ENCODE assay signal across 2 cellular contexts in the genomic region with DNA sequence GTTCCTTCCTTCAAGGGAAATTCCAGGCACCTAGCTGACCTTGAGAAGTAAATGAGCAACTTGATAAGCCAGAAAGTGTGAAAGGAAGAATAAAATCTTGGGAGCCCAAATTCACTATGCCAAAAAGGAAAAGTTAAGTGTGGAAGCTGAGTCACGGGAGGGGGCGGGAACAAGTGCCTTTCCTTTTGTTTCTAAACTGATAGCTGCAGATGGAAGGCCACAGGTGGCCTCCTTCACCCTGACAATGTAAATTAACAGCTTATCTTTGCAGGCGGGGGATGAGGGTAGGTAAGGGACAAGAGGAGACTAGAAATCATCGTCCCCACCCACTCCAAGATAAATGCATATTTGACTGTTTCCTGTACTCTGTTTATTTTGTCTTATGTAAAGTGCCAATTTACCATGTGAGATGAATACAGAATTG.
TF ChIP-seq lines count a peak whose summit lies in the region.

No MANE protein-coding gene starts in this region.

TF ChIP-seq in IMR-90, 13 proteins besides CTCF, POLR2A, EP300 and RAD21:
- TF ChIP-seq CEBPB (IDR thresholded peaks at IDR 0.05; ENCODE audit: low read depth, low read length): no peak
- no peak for TF ChIP-seq FOS (IDR thresholded peaks at IDR 0.05; ENCODE audit: low read depth, low read length)
- no peak for TF ChIP-seq BHLHE40 (IDR thresholded peaks at IDR 0.05; ENCODE audit: low read depth, low read length)
- TF ChIP-seq SMC3 (IDR thresholded peaks at IDR 0.05; ENCODE audit: low read depth, low read length): no peak
- TF ChIP-seq MXI1 (IDR thresholded peaks at IDR 0.05; ENCODE audit: borderline replicate concordance, low read depth, low read length): no peak
- TF ChIP-seq NFE2L2 (IDR thresholded peaks at IDR 0.05; ENCODE audit: low read depth, low read length): no peak
- TF ChIP-seq, protein P1, sequence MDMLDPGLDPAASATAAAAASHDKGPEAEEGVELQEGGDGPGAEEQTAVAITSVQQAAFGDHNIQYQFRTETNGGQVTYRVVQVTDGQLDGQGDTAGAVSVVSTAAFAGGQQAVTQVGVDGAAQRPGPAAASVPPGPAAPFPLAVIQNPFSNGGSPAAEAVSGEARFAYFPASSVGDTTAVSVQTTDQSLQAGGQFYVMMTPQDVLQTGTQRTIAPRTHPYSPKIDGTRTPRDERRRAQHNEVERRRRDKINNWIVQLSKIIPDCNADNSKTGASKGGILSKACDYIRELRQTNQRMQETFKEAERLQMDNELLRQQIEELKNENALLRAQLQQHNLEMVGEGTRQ (IDR thresholded peaks at IDR 0.05; ENCODE audit: low read depth, low read length): no peak
- TF ChIP-seq CHD1 (IDR thresholded peaks at IDR 0.05; ENCODE audit: low read depth, low read length): no peak
- TF ChIP-seq RFX5 (IDR thresholded peaks at IDR 0.05; ENCODE audit: low read depth, low read length): no peak
- TF ChIP-seq MAZ (IDR thresholded peaks at IDR 0.05; ENCODE audit: borderline replicate concordance, low read depth, low read length): no peak
- no peak for TF ChIP-seq MAFK (IDR thresholded peaks at IDR 0.05; ENCODE audit: low read depth, low read length)
- TF ChIP-seq RCOR1 (IDR thresholded peaks at IDR 0.05; ENCODE audit: insufficient replicate concordance, low read length): no peak
- TF ChIP-seq, protein P2, sequence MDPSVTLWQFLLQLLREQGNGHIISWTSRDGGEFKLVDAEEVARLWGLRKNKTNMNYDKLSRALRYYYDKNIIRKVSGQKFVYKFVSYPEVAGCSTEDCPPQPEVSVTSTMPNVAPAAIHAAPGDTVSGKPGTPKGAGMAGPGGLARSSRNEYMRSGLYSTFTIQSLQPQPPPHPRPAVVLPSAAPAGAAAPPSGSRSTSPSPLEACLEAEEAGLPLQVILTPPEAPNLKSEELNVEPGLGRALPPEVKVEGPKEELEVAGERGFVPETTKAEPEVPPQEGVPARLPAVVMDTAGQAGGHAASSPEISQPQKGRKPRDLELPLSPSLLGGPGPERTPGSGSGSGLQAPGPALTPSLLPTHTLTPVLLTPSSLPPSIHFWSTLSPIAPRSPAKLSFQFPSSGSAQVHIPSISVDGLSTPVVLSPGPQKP (IDR thresholded peaks at IDR 0.05; ENCODE audit: borderline replicate concordance, low read depth, low read length): no peak

TF ChIP-seq in WTC11, 78 proteins besides CTCF, POLR2A, EP300 and RAD21:
- TF ChIP-seq SMAD3 (CRISPR knock-in tag; IDR thresholded peaks at IDR 0.05; ENCODE audit: borderline replicate concordance): no peak
- peak; percentile 77; the same call in 1 of the 2 replicates for TF ChIP-seq FOXK1 (CRISPR knock-in tag; IDR thresholded peaks at IDR 0.05)
- TF ChIP-seq, protein P3, sequence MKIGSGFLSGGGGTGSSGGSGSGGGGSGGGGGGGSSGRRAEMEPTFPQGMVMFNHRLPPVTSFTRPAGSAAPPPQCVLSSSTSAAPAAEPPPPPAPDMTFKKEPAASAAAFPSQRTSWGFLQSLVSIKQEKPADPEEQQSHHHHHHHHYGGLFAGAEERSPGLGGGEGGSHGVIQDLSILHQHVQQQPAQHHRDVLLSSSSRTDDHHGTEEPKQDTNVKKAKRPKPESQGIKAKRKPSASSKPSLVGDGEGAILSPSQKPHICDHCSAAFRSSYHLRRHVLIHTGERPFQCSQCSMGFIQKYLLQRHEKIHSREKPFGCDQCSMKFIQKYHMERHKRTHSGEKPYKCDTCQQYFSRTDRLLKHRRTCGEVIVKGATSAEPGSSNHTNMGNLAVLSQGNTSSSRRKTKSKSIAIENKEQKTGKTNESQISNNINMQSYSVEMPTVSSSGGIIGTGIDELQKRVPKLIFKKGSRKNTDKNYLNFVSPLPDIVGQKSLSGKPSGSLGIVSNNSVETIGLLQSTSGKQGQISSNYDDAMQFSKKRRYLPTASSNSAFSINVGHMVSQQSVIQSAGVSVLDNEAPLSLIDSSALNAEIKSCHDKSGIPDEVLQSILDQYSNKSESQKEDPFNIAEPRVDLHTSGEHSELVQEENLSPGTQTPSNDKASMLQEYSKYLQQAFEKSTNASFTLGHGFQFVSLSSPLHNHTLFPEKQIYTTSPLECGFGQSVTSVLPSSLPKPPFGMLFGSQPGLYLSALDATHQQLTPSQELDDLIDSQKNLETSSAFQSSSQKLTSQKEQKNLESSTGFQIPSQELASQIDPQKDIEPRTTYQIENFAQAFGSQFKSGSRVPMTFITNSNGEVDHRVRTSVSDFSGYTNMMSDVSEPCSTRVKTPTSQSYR (CRISPR knock-in tag; IDR thresholded peaks at IDR 0.05): peak; percentile 62; the same call in 1 of the 2 replicates
- TF ChIP-seq, protein P4, sequence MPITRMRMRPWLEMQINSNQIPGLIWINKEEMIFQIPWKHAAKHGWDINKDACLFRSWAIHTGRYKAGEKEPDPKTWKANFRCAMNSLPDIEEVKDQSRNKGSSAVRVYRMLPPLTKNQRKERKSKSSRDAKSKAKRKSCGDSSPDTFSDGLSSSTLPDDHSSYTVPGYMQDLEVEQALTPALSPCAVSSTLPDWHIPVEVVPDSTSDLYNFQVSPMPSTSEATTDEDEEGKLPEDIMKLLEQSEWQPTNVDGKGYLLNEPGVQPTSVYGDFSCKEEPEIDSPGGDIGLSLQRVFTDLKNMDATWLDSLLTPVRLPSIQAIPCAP (CRISPR knock-in tag; IDR thresholded peaks at IDR 0.05): no peak
- TF ChIP-seq ESRRA (CRISPR knock-in tag; IDR thresholded peaks at IDR 0.05; ENCODE audit: borderline replicate concordance): no peak
- TF ChIP-seq, protein P5, sequence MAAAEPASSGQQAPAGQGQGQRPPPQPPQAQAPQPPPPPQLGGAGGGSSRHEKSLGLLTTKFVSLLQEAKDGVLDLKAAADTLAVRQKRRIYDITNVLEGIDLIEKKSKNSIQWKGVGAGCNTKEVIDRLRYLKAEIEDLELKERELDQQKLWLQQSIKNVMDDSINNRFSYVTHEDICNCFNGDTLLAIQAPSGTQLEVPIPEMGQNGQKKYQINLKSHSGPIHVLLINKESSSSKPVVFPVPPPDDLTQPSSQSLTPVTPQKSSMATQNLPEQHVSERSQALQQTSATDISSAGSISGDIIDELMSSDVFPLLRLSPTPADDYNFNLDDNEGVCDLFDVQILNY (CRISPR knock-in tag; IDR thresholded peaks at IDR 0.05): 0 out of 2 replicates have a peak, but pooled peaks have one; percentile 39
- TF ChIP-seq, protein P6, sequence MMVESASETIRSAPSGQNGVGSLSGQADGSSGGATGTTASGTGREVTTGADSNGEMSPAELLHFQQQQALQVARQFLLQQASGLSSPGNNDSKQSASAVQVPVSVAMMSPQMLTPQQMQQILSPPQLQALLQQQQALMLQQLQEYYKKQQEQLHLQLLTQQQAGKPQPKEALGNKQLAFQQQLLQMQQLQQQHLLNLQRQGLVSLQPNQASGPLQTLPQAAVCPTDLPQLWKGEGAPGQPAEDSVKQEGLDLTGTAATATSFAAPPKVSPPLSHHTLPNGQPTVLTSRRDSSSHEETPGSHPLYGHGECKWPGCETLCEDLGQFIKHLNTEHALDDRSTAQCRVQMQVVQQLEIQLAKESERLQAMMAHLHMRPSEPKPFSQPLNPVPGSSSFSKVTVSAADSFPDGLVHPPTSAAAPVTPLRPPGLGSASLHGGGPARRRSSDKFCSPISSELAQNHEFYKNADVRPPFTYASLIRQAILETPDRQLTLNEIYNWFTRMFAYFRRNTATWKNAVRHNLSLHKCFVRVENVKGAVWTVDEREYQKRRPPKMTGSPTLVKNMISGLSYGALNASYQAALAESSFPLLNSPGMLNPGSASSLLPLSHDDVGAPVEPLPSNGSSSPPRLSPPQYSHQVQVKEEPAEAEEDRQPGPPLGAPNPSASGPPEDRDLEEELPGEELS (CRISPR knock-in tag; IDR thresholded peaks at IDR 0.05): peak; percentile 83; the same call in 1 of the 2 replicates
- TF ChIP-seq SP1 (CRISPR knock-in tag; conservative IDR thresholded peaks at IDR 0.05): peak; percentile 55; the same call in 1 of the 2 replicates
- TF ChIP-seq TP53 (CRISPR knock-in tag; IDR thresholded peaks at IDR 0.05): no peak
- TF ChIP-seq ZNF317 (CRISPR knock-in tag; IDR thresholded peaks at IDR 0.05; ENCODE audit: borderline replicate concordance, low read depth): no peak
- TF ChIP-seq, protein P7, sequence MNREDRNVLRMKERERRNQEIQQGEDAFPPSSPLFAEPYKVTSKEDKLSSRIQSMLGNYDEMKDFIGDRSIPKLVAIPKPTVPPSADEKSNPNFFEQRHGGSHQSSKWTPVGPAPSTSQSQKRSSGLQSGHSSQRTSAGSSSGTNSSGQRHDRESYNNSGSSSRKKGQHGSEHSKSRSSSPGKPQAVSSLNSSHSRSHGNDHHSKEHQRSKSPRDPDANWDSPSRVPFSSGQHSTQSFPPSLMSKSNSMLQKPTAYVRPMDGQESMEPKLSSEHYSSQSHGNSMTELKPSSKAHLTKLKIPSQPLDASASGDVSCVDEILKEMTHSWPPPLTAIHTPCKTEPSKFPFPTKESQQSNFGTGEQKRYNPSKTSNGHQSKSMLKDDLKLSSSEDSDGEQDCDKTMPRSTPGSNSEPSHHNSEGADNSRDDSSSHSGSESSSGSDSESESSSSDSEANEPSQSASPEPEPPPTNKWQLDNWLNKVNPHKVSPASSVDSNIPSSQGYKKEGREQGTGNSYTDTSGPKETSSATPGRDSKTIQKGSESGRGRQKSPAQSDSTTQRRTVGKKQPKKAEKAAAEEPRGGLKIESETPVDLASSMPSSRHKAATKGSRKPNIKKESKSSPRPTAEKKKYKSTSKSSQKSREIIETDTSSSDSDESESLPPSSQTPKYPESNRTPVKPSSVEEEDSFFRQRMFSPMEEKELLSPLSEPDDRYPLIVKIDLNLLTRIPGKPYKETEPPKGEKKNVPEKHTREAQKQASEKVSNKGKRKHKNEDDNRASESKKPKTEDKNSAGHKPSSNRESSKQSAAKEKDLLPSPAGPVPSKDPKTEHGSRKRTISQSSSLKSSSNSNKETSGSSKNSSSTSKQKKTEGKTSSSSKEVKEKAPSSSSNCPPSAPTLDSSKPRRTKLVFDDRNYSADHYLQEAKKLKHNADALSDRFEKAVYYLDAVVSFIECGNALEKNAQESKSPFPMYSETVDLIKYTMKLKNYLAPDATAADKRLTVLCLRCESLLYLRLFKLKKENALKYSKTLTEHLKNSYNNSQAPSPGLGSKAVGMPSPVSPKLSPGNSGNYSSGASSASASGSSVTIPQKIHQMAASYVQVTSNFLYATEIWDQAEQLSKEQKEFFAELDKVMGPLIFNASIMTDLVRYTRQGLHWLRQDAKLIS (CRISPR knock-in tag; IDR thresholded peaks at IDR 0.05; ENCODE audit: borderline replicate concordance): peak; percentile 76; the same call in 1 of the 2 replicates
- peak; percentile 98 for TF ChIP-seq NFE2L1 (CRISPR knock-in tag; IDR thresholded peaks at IDR 0.05)
- TF ChIP-seq, protein P1 (CRISPR knock-in tag; IDR thresholded peaks at IDR 0.05): peak; percentile 34; the same call in 1 of the 2 replicates
- TF ChIP-seq TEAD1 (CRISPR knock-in tag; IDR thresholded peaks at IDR 0.05): peak; percentile 56; the same call in 1 of the 2 replicates
